In genomic region chr1:28449904-28450303, GRCh38 we compare ENCODE assay signal across 10 cellular contexts. TPM values are rescaled to one million over a fixed set of nuclear protein-coding genes. Genes with fewer than 3 reads are reported as not detected.
DNase-seq lines count a peak whose midpoint lies in the region; ATAC-seq and TF ChIP-seq lines count a peak whose summit lies in the region.
"Had no signal": no experiment of that assay in that cellular context is flagged by ENCODE, and none has a peak within 500 bp of the region (broad histone marks: within the 10 kb centered on the region; RNA-seq: fewer than 3 reads in every experiment).

No MANE protein-coding gene starts in this region.

- DNase-seq in GM06990 (ENCODE audit: extremely low read depth, insufficient read length): peak; percentile 28
- DNase-seq in Jurkat, Clone E6-1 (ENCODE audit: low read depth, low spot score): peak; percentile 78
- DNase-seq in activated naive CD4-positive, alpha-beta T cell treated with anti-CD3 and anti-CD28 coated beads, Interleukin-2, amount 10 ng/mL, durations not matched to agents 7 days and 5 days: peak; percentile 71
- DNase-seq in natural killer cell: no peak
- DNase-seq in hepatocyte (ENCODE audit: low spot score): no peak
- no peak for DNase-seq in DMS79 (lab: John Stamatoyannopoulos, UW)
- no peak for DNase-seq in foreskin melanocyte
- no peak for DNase-seq in NCI-H1436 (lab: John Stamatoyannopoulos, UW)
- DNase-seq: naive B cell, NCI-H2171 treated with DMSO at 0.1 percent for 48 hours had no signal

- peaks cover 32% of the 10 kb centered on the region for H3K79me2 ChIP-seq in hepatocyte

- H2AFZ ChIP-seq in hepatocyte: no peak overlapping the region

- peak overlapping the region; percentile 91 for H3K27ac Mint-ChIP-seq in activated naive CD4-positive, alpha-beta T cell treated with anti-CD3 and anti-CD28 coated beads, Interleukin-2, amount 10 ng/mL, durations not matched to agents 7 days and 5 days
- H3K27ac Mint-ChIP-seq in natural killer cell: peak overlapping the region; percentile 65 to 70

- H3K9me3 ChIP-seq in hepatocyte (ENCODE audit: low read depth): no peaks in the 10 kb centered on the region

- no peaks in the 10 kb centered on the region for H3K27me3 Mint-ChIP-seq in activated naive CD4-positive, alpha-beta T cell treated with anti-CD3 and anti-CD28 coated beads, Interleukin-2, amount 10 ng/mL, durations not matched to agents 7 days and 5 days
- no peaks in the 10 kb centered on the region for H3K27me3 Mint-ChIP-seq in natural killer cell (ENCODE audit: low read depth in 2 of 2)
- H3K27me3 Mint-ChIP-seq: naive B cell had no signal

- H3K36me3 Mint-ChIP-seq in activated naive CD4-positive, alpha-beta T cell treated with anti-CD3 and anti-CD28 coated beads, Interleukin-2, amount 10 ng/mL, durations not matched to agents 7 days and 5 days: peaks cover 2% of the 10 kb centered on the region
- no peaks in the 10 kb centered on the region for H3K36me3 Mint-ChIP-seq in natural killer cell

- H3K9me3 Mint-ChIP-seq in activated naive CD4-positive, alpha-beta T cell treated with anti-CD3 and anti-CD28 coated beads, Interleukin-2, amount 10 ng/mL, durations not matched to agents 7 days and 5 days: no peaks in the 10 kb centered on the region
- no peaks in the 10 kb centered on the region for H3K9me3 Mint-ChIP-seq in natural killer cell
- H3K9me3 Mint-ChIP-seq: naive B cell had no signal

- H3K27ac ChIP-seq in hepatocyte: no peak overlapping the region

- no peaks in the 10 kb centered on the region for H3K36me3 ChIP-seq in GM06990 (ENCODE audit: control insufficient read depth, insufficient read depth, low read length)
- no peaks in the 10 kb centered on the region for H3K36me3 ChIP-seq in hepatocyte (replicated peaks; ENCODE audit: insufficient read depth, low read depth)

- H3K27me3 ChIP-seq in GM06990 (replicated peaks; ENCODE audit: control insufficient read depth, insufficient read depth, low read length): no peaks in the 10 kb centered on the region
- H3K27me3 ChIP-seq in hepatocyte: no peaks in the 10 kb centered on the region

- WGBS in hepatocyte (ENCODE audit: low lambda C conversion rate, missing lambda C conversion rate): 96% methylated on average over 1 of the region's 1 CpG

- TF ChIP-seq CTCF in GM06990 (IDR thresholded peaks at IDR 0.05; ENCODE audit: insufficient read depth, low read length, poor library complexity, severe bottlenecking) (no peak), natural killer cell (IDR thresholded peaks at IDR 0.05) (no peak), hepatocyte (IDR thresholded peaks at IDR 0.05; ENCODE audit: poor library complexity) (no peak)

- H3K4me1 ChIP-seq in hepatocyte (ENCODE audit: insufficient read depth): no peaks in the 10 kb centered on the region

- no peak overlapping the region for H3K4me3 Mint-ChIP-seq in activated naive CD4-positive, alpha-beta T cell treated with anti-CD3 and anti-CD28 coated beads, Interleukin-2, amount 10 ng/mL, durations not matched to agents 7 days and 5 days
- no peak overlapping the region for H3K4me3 Mint-ChIP-seq in natural killer cell

- ATAC-seq in natural killer cell: peak; percentile 53 to 86 (median 79)

- H3K9me2 ChIP-seq in hepatocyte (replicated peaks; ENCODE audit: insufficient read depth): no peaks in the 10 kb centered on the region

- no peaks in the 10 kb centered on the region for H4K20me1 ChIP-seq in hepatocyte (ENCODE audit: insufficient read depth, poor library complexity, severe bottlenecking)

- H3K4me2 ChIP-seq in hepatocyte: no peak overlapping the region

- peaks cover 33% of the 10 kb centered on the region for H3K4me1 Mint-ChIP-seq in activated naive CD4-positive, alpha-beta T cell treated with anti-CD3 and anti-CD28 coated beads, Interleukin-2, amount 10 ng/mL, durations not matched to agents 7 days and 5 days
- H3K4me1 Mint-ChIP-seq in natural killer cell: peaks cover 6 to 23% of the 10 kb centered on the region in 2 donors

- intact Hi-C loops in natural killer cell (cut with micrococcal nuclease): no loop called here

- H3K4me3 ChIP-seq in GM06990 (replicated peaks; ENCODE audit: low read depth, low read length) (no peak overlapping the region), hepatocyte (no peak overlapping the region)
- H3K4me3 ChIP-seq in Jurkat, Clone E6-1 (ENCODE audit: low read length): no peak overlapping the region

- CTCF ChIA-PET in activated naive CD4-positive, alpha-beta T cell treated with anti-CD3 and anti-CD28 coated beads, Interleukin-2, amount 10 ng/mL, durations not matched to agents 7 days and 5 days (lab: Charles Lee): interaction anchor here (0.6 kb wide), 1 partner anchor 941 kb away, joined by 4 read pairs; no protein-coding TSS in a partner anchor

RNA-seq across cellular contexts. Expression of gene RCC1, which starts 55.9 kb away (rescaled TPM):
- polyA plus RNA-seq in Jurkat, Clone E6-1 (2012; ENCODE audit: insufficient read depth, insufficient read length): 157 TPM
- 10 to 100 TPM; 15.9 to 23.7 (median 19.2) TPM for total RNA-seq in natural killer cell
- total RNA-seq in hepatocyte: 37.3 and 38.5 TPM in 2 replicates
- polyA plus RNA-seq in hepatocyte: 15.7 and 23.5 TPM in 2 replicates

Comparison
In these comparisons a context has a peak if more than half of its experiments do, and no peak if none do; other contexts are left out.
1. DNase-seq: peak in GM06990 (single experiment), Jurkat, Clone E6-1 (single experiment) and activated naive CD4-positive, alpha-beta T cell treated with anti-CD3 and anti-CD28 coated beads, Interleukin-2, amount 10 ng/mL, durations not matched to agents 7 days and 5 days (single experiment); none in natural killer cell (single experiment), hepatocyte (single experiment), DMS79 (single experiment), foreskin melanocyte (single experiment) and NCI-H1436 (single experiment).